ENCODE assay signal across 8 cellular contexts in the genomic region with DNA sequence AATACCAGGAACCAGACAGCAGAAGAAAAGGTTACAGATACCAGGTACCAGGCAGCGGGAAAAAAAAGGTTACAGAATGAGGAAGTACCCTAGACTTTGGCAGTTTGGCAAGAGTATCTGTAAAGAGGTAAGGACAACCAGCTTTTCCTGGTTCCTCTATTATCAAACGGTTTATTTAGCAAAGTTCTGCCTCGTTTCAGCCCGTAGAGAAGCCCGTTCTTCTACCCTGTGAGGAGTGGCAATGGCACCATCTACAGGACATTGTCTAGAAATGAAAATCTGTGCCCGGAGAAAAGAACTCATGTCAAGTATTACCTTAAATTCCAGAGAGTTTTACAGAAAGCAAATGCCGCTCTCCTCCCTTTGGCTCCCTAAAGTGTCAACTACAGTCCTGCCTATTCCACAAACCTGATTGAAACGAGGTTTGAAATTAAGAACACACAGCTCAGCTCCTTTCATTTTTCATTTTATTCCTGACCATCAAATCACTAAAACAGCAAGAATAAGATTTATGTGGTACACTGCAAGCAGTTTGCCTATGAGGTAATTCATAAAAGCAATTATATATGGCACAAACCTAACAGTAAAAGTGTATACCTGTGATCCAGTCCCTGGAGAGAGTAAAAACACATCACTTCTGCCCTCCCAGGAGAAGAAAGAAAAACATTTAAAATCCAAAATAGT.
DNase-seq lines count a peak whose midpoint lies in the region; ATAC-seq and TF ChIP-seq lines count a peak whose summit lies in the region.

No MANE protein-coding gene starts in this region.

- no peak overlapping the region for H3K27ac ChIP-seq in parathyroid adenoma

- H3K4me3 ChIP-seq in parathyroid adenoma (ENCODE audit: low read depth, low read length): no peak overlapping the region

- no peak overlapping the region for H2AFZ ChIP-seq in parathyroid adenoma

- in situ Hi-C loops in KBM-7 (cut with MboI; ENCODE audit: low pct_unique_long_range_greater_than_20kb, low sequenced_read_pairs): no loop called here
- in situ Hi-C loops in SK-MEL-5 (cut with HindIII; ENCODE audit: low pct_unique_long_range_greater_than_20kb, low sequenced_read_pairs): no loop called here

- H3K9ac ChIP-seq in parathyroid adenoma: no peak overlapping the region

- no peaks in the 10 kb centered on the region for H3K4me1 ChIP-seq in parathyroid adenoma

- no peak overlapping the region for H3K4me2 ChIP-seq in parathyroid adenoma (ENCODE audit: low read length)

- H3K9me3 ChIP-seq in parathyroid adenoma (ENCODE audit: control insufficient read depth, low read length): no peaks in the 10 kb centered on the region

- no peak for ATAC-seq in GM21381 (IDR thresholded peaks at IDR 0.05; ENCODE audit: unreplicated experiment)

- TF ChIP-seq CTCF in parathyroid adenoma (IDR thresholded peaks at IDR 0.05): peak; percentile 9

- DNase-seq in DMS153 treated with DMSO at 0.1 percent for 48 hours (lab: John Stamatoyannopoulos, UW; ENCODE audit: unreplicated experiment) (peak; percentile 13), KBM-7 (peak; percentile 46), SK-MEL-5 (ENCODE audit: low read depth, low spot score) (peak; percentile 72), fibroblast of peridontal ligament (ENCODE audit: extremely low read depth) (peak; percentile 51), activated gamma-delta T cell treated with Interleukin-2 at 50 U/mL for 16 hours (no peak), OCI-M2 (lab: John Stamatoyannopoulos, UW; ENCODE audit: unreplicated experiment) (no peak)

- no peaks in the 10 kb centered on the region for H3K36me3 ChIP-seq in parathyroid adenoma (ENCODE audit: control insufficient read depth, insufficient read depth, low read length)

- no peaks in the 10 kb centered on the region for H3K79me2 ChIP-seq in parathyroid adenoma

- H3K27me3 ChIP-seq in parathyroid adenoma (ENCODE audit: control insufficient read depth, insufficient read depth, low read length): no peaks in the 10 kb centered on the region

Comparison
In these comparisons a context has a peak if more than half of its experiments do, and no peak if none do; other contexts are left out.
1. DNase-seq: peak in DMS153 treated with DMSO at 0.1 percent for 48 hours (single experiment), KBM-7 (single experiment), SK-MEL-5 (single experiment) and fibroblast of peridontal ligament (single experiment); none in activated gamma-delta T cell treated with Interleukin-2 at 50 U/mL for 16 hours (single experiment) and OCI-M2 (single experiment).